1 cellular context compared by ENCODE assay signal in genomic region chr3:186786810-186787375, GRCh38.
TF ChIP-seq lines count a peak whose summit lies in the region.

No MANE protein-coding gene starts in this region.

TF ChIP-seq in WTC11, 78 proteins besides CTCF, POLR2A, EP300 and RAD21 (continued from another document):
- TF ChIP-seq ZNF532 (CRISPR knock-in tag; IDR thresholded peaks at IDR 0.05; ENCODE audit: borderline replicate concordance) (peak; percentile 35; the same call in 1 of the 2 replicates), CREM (CRISPR knock-in tag; IDR thresholded peaks at IDR 0.05) (peak; percentile 30; the same call in 1 of the 2 replicates), ZNF138 (CRISPR knock-in tag; conservative IDR thresholded peaks at IDR 0.05) (no peak)
- TF ChIP-seq, protein P1, sequence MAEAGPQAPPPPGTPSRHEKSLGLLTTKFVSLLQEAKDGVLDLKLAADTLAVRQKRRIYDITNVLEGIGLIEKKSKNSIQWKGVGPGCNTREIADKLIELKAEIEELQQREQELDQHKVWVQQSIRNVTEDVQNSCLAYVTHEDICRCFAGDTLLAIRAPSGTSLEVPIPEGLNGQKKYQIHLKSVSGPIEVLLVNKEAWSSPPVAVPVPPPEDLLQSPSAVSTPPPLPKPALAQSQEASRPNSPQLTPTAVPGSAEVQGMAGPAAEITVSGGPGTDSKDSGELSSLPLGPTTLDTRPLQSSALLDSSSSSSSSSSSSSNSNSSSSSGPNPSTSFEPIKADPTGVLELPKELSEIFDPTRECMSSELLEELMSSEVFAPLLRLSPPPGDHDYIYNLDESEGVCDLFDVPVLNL (CRISPR knock-in tag; IDR thresholded peaks at IDR 0.05; ENCODE audit: borderline replicate concordance, low read depth): no peak
